8 cellular contexts compared by ENCODE assay signal in the genomic region with DNA sequence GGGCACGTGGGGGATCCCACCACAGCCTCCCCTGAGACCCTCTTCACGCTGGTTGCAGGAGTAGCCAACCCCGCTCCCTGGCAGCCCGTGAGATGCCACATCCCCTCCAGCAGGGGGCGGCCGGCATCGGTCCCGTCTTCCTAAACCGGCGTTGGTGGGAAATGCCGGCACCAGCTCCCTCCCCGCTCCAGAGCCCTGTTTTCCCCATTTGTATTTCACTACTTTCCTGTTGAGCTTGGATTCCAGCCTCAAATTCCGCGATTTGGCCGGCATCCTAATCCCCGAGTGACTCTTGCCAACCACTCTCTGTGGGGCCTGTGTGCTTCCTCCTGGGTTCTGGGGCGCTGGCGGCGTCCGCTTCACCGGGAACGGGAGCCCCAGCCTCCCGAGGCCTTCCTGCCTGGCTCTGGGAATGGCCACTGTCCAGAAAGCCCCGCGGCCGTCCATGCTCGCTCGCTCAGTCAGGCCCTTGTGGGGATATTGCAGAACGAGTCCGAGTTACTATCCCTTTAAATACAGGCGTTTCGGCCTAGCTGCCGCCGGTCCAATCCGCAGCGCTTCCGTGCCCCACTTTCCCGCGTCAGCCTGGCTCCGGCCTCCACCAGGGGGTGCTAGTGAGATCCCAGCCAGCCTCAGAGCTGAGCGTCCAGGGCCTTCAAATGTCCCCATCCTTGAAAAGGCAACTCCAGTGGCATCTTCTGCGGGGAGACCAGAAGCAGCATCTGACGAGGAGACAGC. TPM values are rescaled to one million over a fixed set of nuclear protein-coding genes. Genes with fewer than 3 reads are reported as not detected.
A peak's percentile ranks its signal among the peaks of the same experiment; 100 is the strongest.
DNase-seq lines count a peak whose midpoint lies in the region; ATAC-seq and TF ChIP-seq lines count a peak whose summit lies in the region.

No MANE protein-coding gene starts in this region.

- H3K36me3 ChIP-seq in gastroesophageal sphincter: no peaks in the 10 kb centered on the region

- in situ Hi-C loops in SK-MEL-5 (cut with HindIII; ENCODE audit: low pct_unique_long_range_greater_than_20kb, low sequenced_read_pairs): no loop called here

- H3K27me3 ChIP-seq in gastroesophageal sphincter: no peaks in the 10 kb centered on the region

- 0 to 2% methylated on average over 7 to 20 of the region's 43 CpGs for WGBS in gastroesophageal sphincter (ENCODE audit: low coverage in 1 of 2), 2 donors

- peak in 1 of 2 donors; percentile 36 for TF ChIP-seq POLR2A in gastroesophageal sphincter (IDR thresholded peaks at IDR 0.05)

- H3K36me3 Mint-ChIP-seq in activated naive CD4-positive, alpha-beta T cell treated with anti-CD3 and anti-CD28 coated beads, Interleukin-2, amount 10 ng/mL, durations not matched to agents 7 days and 5 days: no peaks in the 10 kb centered on the region

- peak; percentile 73 for DNase-seq in EH (ENCODE audit: low read depth)
- peak; percentile 81 to 88 for DNase-seq in Kasumi-1 (lab: John Stamatoyannopoulos, UW)
- DNase-seq in SK-MEL-5 (ENCODE audit: low read depth, low spot score): peak; percentile 89
- peak; percentile 93 for DNase-seq in activated naive CD4-positive, alpha-beta T cell treated with anti-CD3 and anti-CD28 coated beads, Interleukin-2, amount 10 ng/mL, durations not matched to agents 7 days and 5 days
- DNase-seq in non-pigmented ciliary epithelial cell (ENCODE audit: low read depth): peak; percentile 51
- peak; percentile 55 to 95 (median 89) for DNase-seq in substantia nigra (lab: John Stamatoyannopoulos, UW)

- H3K4me3 Mint-ChIP-seq in activated naive CD4-positive, alpha-beta T cell treated with anti-CD3 and anti-CD28 coated beads, Interleukin-2, amount 10 ng/mL, durations not matched to agents 7 days and 5 days: peak overlapping the region; percentile 88

- H3K27me3 Mint-ChIP-seq in activated naive CD4-positive, alpha-beta T cell treated with anti-CD3 and anti-CD28 coated beads, Interleukin-2, amount 10 ng/mL, durations not matched to agents 7 days and 5 days: peaks cover 16% of the 10 kb centered on the region

- peaks cover 22% of the 10 kb centered on the region for H3K4me1 Mint-ChIP-seq in activated naive CD4-positive, alpha-beta T cell treated with anti-CD3 and anti-CD28 coated beads, Interleukin-2, amount 10 ng/mL, durations not matched to agents 7 days and 5 days

- TF ChIP-seq CTCF in gastroesophageal sphincter (IDR thresholded peaks at IDR 0.05): peak; percentile 73 to 97 (median 86)

- no peaks in the 10 kb centered on the region for H3K9me3 ChIP-seq in gastroesophageal sphincter

- H3K27ac ChIP-seq in gastroesophageal sphincter: peak overlapping the region; percentile 95 to 99 (median 98)
- peak overlapping the region; percentile 85 for H3K27ac ChIP-seq in substantia nigra (ENCODE audit: low read depth, low read length, poor library complexity, severe bottlenecking)

- H3K4me1 ChIP-seq in gastroesophageal sphincter: peaks cover 0 to 19% (median 5%) of the 10 kb centered on the region in 3 donors

- ATAC-seq in GM21825 (IDR thresholded peaks at IDR 0.05; ENCODE audit: unreplicated experiment): peak; percentile 90
- peak; percentile 96 for ATAC-seq in gastroesophageal sphincter

- H3K27ac Mint-ChIP-seq in activated naive CD4-positive, alpha-beta T cell treated with anti-CD3 and anti-CD28 coated beads, Interleukin-2, amount 10 ng/mL, durations not matched to agents 7 days and 5 days: peak overlapping the region; percentile 83

- CTCF ChIA-PET in activated naive CD4-positive, alpha-beta T cell treated with anti-CD3 and anti-CD28 coated beads, Interleukin-2, amount 10 ng/mL, durations not matched to agents 7 days and 5 days (lab: Charles Lee): interaction anchor here (0.7 to 5.9 kb wide), 54 partner anchors 9 to 739 kb away, joined by 3 to 78 read pairs (median 4); partner anchors contain the start of genes ADAMTS17, ASB7 and LINS1

- peak overlapping the region; percentile 70 to 77 for H3K4me3 ChIP-seq in gastroesophageal sphincter

- no peaks in the 10 kb centered on the region for H3K9me3 Mint-ChIP-seq in activated naive CD4-positive, alpha-beta T cell treated with anti-CD3 and anti-CD28 coated beads, Interleukin-2, amount 10 ng/mL, durations not matched to agents 7 days and 5 days

- TF ChIP-seq EP300 in gastroesophageal sphincter (IDR thresholded peaks at IDR 0.05): no peak

RNA-seq across cellular contexts. Expression of gene ADAMTS17, which starts 8.1 kb away (rescaled TPM):
- 1.8 and 2.4 TPM in 2 replicates for total RNA-seq in SK-MEL-5 (2014; rRNA removed; shearing (Covaris generic))
- polyA plus RNA-seq in SK-MEL-5 (2015; cell fraction: cytosol; rRNA removed): 1.0 and 1.9 TPM in 2 replicates
- polyA plus RNA-seq in SK-MEL-5 (2015; cell fraction: nucleus; rRNA removed): 6.0 and 9.6 TPM in 2 replicates
- 10 to 100 TPM in 2 of 4 donors, 1 to 10 TPM in 2; 4.9 to 14.0 (median 11.3) TPM for total RNA-seq in gastroesophageal sphincter

Comparison
In these comparisons a context has a peak if more than half of its experiments do, and no peak if none do; other contexts are left out.
1. Peak in every context shown above with its lines: DNase-seq, ATAC-seq, H3K4me3 ChIP-seq and H3K27ac ChIP-seq.